15 cellular contexts compared by ENCODE assay signal in genomic region chr10:97718178-97718577, GRCh38. TPM values are rescaled to one million over a fixed set of nuclear protein-coding genes. Genes with fewer than 3 reads are reported as not detected.
DNase-seq lines count a peak whose midpoint lies in the region; ATAC-seq and TF ChIP-seq lines count a peak whose summit lies in the region.
"Had no signal": no experiment of that assay in that cellular context is flagged by ENCODE, and none has a peak within 500 bp of the region (broad histone marks: within the 10 kb centered on the region; RNA-seq: fewer than 3 reads in every experiment).

No MANE protein-coding gene starts in this region.

- H3K9me3 ChIP-seq in BLaER1 = no peaks in the 10 kb centered on the region
- no peaks in the 10 kb centered on the region for H3K9me3 ChIP-seq in Peyer's patch
- no peaks in the 10 kb centered on the region for H3K9me3 ChIP-seq in esophagus muscularis mucosa
- H3K9me3 ChIP-seq: HAP-1 had no signal

- WGBS in esophagus muscularis mucosa = 58% methylated on average over 5 of the region's 6 CpGs

- DNase-seq in Peyer's patch (no peak), esophagus muscularis mucosa (ENCODE audit: extremely low spot score) (no peak), occipital lobe (lab: John Stamatoyannopoulos, UW) (peak; percentile 14), NK-92 (lab: John Stamatoyannopoulos, UW; ENCODE audit: unreplicated experiment) (no peak)
- DNase-seq: activated CD4-positive, CD25-positive, alpha-beta regulatory T cell treated with anti-CD3 and anti-CD28 coated beads, Interleukin-2, amount 50 U/mL, for 72 hours; CD4-positive, CD25-positive, alpha-beta regulatory T cell; stimulated activated CD4-positive, alpha-beta T cell treated with anti-CD3 and anti-CD28 coated beads, Interleukin-4, amount 100 ng/mL, for 24 hours had no signal

- H3K36me3 ChIP-seq in BLaER1 (peaks cover 35% of the 10 kb centered on the region), Peyer's patch (no peaks in the 10 kb centered on the region), esophagus muscularis mucosa (peaks cover 0 to 20% (median 11%) of the 10 kb centered on the region in 4 donors)

- peaks cover 59% of the 10 kb centered on the region for H3K4me1 ChIP-seq in BLaER1
- peaks cover 0 to 40% (median 8%) of the 10 kb centered on the region in 4 donors for H3K4me1 ChIP-seq in Peyer's patch
- peaks cover 44 to 63% (median 58%) of the 10 kb centered on the region in 4 donors for H3K4me1 ChIP-seq in esophagus muscularis mucosa

- intact Hi-C loops in esophagus muscularis mucosa (cut with DNase I) = no loop called here

- H3K4me3 ChIP-seq in BLaER1 (no peak overlapping the region), Peyer's patch (no peak overlapping the region), esophagus muscularis mucosa (peak overlapping the region in 3 of 4 donors; percentile 1 to 6 (median 4))
- H3K4me3 ChIP-seq: HAP-1, lung had no signal

- no peak for TF ChIP-seq POLR2A in Peyer's patch (IDR thresholded peaks at IDR 0.05)
- no peak for TF ChIP-seq POLR2A in esophagus muscularis mucosa (IDR thresholded peaks at IDR 0.05; ENCODE audit: low read depth)

- no peaks in the 10 kb centered on the region for H3K27me3 ChIP-seq in BLaER1
- H3K27me3 ChIP-seq in Peyer's patch = no peaks in the 10 kb centered on the region
- no peaks in the 10 kb centered on the region for H3K27me3 ChIP-seq in esophagus muscularis mucosa

- TF ChIP-seq CTCF in Peyer's patch (IDR thresholded peaks at IDR 0.05) (no peak), esophagus muscularis mucosa (IDR thresholded peaks at IDR 0.05) (no peak)

- H3K27ac ChIP-seq in BLaER1 (peak overlapping the region; percentile 33; the same call in 1 of the 2 replicates), Peyer's patch (peak overlapping the region in 3 of 4 donors; percentile 54 to 89 (median 59)), esophagus muscularis mucosa (replicated peaks in 1 of 4) (peak overlapping the region; percentile 99 to 100 (median 100))

- no peak for ATAC-seq in HG02981 (IDR thresholded peaks at IDR 0.05; ENCODE audit: unreplicated experiment)
- ATAC-seq in GM18858 (IDR thresholded peaks at IDR 0.05; ENCODE audit: unreplicated experiment) = no peak
- ATAC-seq in GM18868 (IDR thresholded peaks at IDR 0.05; ENCODE audit: unreplicated experiment) = no peak
- ATAC-seq: activated naive CD4-positive, alpha-beta T cell treated with anti-CD3 and anti-CD28 coated beads, Interleukin-2, amount 50 U/mL, for 72 hours had no signal

- H3K9ac ChIP-seq in BLaER1 = peak overlapping the region; percentile 21; the same call in 1 of the 2 replicates

- H3K4me2 ChIP-seq in BLaER1 = peak overlapping the region; percentile 86

- peaks cover 40% of the 10 kb centered on the region for H4K20me1 ChIP-seq in BLaER1

- no peak for TF ChIP-seq EP300 in esophagus muscularis mucosa (IDR thresholded peaks at IDR 0.05)

RNA-seq across cellular contexts. Expression of gene MARVELD1, which starts 4.6 kb away (rescaled TPM):
- total RNA-seq in Peyer's patch = 10 to 100 TPM in 1 of 4 donors, 1 to 10 TPM in 3; 3.5 to 10.3 (median 7.1) TPM
- total RNA-seq in esophagus muscularis mucosa = 100 to 1,000 TPM in 1 of 4 donors, 10 to 100 TPM in 3; 43.4 to 104 (median 73.9) TPM
- 3.4 TPM for total RNA-seq in occipital lobe

RNA-seq across cellular contexts. Expression of gene ZFYVE27, which starts 18.8 kb away (rescaled TPM):
- total RNA-seq in Peyer's patch = 100 to 1,000 TPM in 1 of 4 donors, 10 to 100 TPM in 3; 61.1 to 121 (median 89.3) TPM
- total RNA-seq in esophagus muscularis mucosa = 10 to 100 TPM in 3 of 4 donors, 1 to 10 TPM in 1; 7.1 to 17.2 (median 16.0) TPM
- total RNA-seq in occipital lobe = 49.0 TPM

RNA-seq across cellular contexts. Expression of gene AVPI1, which starts 31.1 kb away (rescaled TPM):
- total RNA-seq in Peyer's patch = 10 to 100 TPM; 15.7 to 66.5 (median 47.4) TPM
- 10 to 100 TPM; 29.9 to 65.5 (median 36.3) TPM for total RNA-seq in esophagus muscularis mucosa
- 1.1 TPM for total RNA-seq in occipital lobe

RNA-seq across cellular contexts. Expression of gene SFRP5, which starts 53.6 kb away (rescaled TPM):
- total RNA-seq in Peyer's patch (10 to 100 TPM in 3 of 4 donors, not detected in 1; 18.0 to 67.3 (median 48.9) TPM), esophagus muscularis mucosa (10 to 100 TPM; 19.9 to 41.3 (median 34.8) TPM), occipital lobe (0.62 TPM)
- total RNA-seq: activated naive CD4-positive, alpha-beta T cell treated with anti-CD3 and anti-CD28 coated beads, Interleukin-2, amount 50 U/mL, for 72 hours; CD4-positive, CD25-positive, alpha-beta regulatory T cell; NCI-H460 had no signal

Comparison
In these comparisons a context has a peak if more than half of its experiments do, and no peak if none do; other contexts are left out.
1. H3K27ac ChIP-seq: peak in every context shown above with its lines; median percentile 100 in esophagus muscularis mucosa; 59 in Peyer's patch; 33 in BLaER1.
2. H3K4me3 ChIP-seq: peak in esophagus muscularis mucosa (3 of 4); none in BLaER1 (single experiment) and Peyer's patch (0 of 4).